ENCODE assay signal across 17 cellular contexts in genomic region chr2:197080611-197081010, GRCh38.
A peak's percentile ranks its signal among the peaks of the same experiment; 100 is the strongest.
DNase-seq lines count a peak whose midpoint lies in the region; ATAC-seq and TF ChIP-seq lines count a peak whose summit lies in the region.
"Had no signal": no experiment of that assay in that cellular context is flagged by ENCODE, and none has a peak within 500 bp of the region (broad histone marks: within the 10 kb centered on the region; RNA-seq: fewer than 3 reads in every experiment).

No MANE protein-coding gene starts in this region.

- H3K4me3 ChIP-seq in Panc1 (ENCODE audit: low read depth in 2 of 2, low read length in 2 of 2) = no peak overlapping the region
- H3K4me3 ChIP-seq: heart left ventricle had no signal

- no peaks in the 10 kb centered on the region for H3K4me1 ChIP-seq in Panc1 (ENCODE audit: control insufficient read depth, insufficient read depth, low read length)

- peaks cover 80% of the 10 kb centered on the region for H3K36me3 Mint-ChIP-seq in activated naive CD4-positive, alpha-beta T cell treated with anti-CD3 and anti-CD28 coated beads, Interleukin-2, amount 10 ng/mL, durations not matched to agents 7 days and 5 days
- H3K36me3 Mint-ChIP-seq in immature natural killer cell = peaks cover 23 to 73% (median 63%) of the 10 kb centered on the region in 3 donors

- H3K4me3 Mint-ChIP-seq in activated naive CD4-positive, alpha-beta T cell treated with anti-CD3 and anti-CD28 coated beads, Interleukin-2, amount 10 ng/mL, durations not matched to agents 7 days and 5 days = no peak overlapping the region
- H3K4me3 Mint-ChIP-seq in immature natural killer cell = no peak overlapping the region
- H3K4me3 Mint-ChIP-seq: CD4-positive, alpha-beta memory T cell had no signal

- ATAC-seq in Panc1 (peak; percentile 62), GM18519 (IDR thresholded peaks at IDR 0.05; ENCODE audit: low FRiP score, unreplicated experiment) (no peak)
- ATAC-seq: HepG2 had no signal

- CTCF ChIA-PET in activated naive CD4-positive, alpha-beta T cell treated with anti-CD3 and anti-CD28 coated beads, Interleukin-2, amount 10 ng/mL, durations not matched to agents 7 days and 5 days (lab: Charles Lee) = no interaction called here
- CTCF ChIA-PET in Panc1 (lab: Charles Lee) = no interaction called here

- H3K4me1 Mint-ChIP-seq in activated naive CD4-positive, alpha-beta T cell treated with anti-CD3 and anti-CD28 coated beads, Interleukin-2, amount 10 ng/mL, durations not matched to agents 7 days and 5 days = no peaks in the 10 kb centered on the region
- H3K4me1 Mint-ChIP-seq in immature natural killer cell = peaks cover 0 to 26% of the 10 kb centered on the region in 2 donors

- no TSS peak for BruUV-seq in Panc1 (replicated peaks; lab: Mats Ljungman, UMichigan)

- H3K36me3 ChIP-seq in Panc1 (ENCODE audit: control insufficient read depth, insufficient read depth, low read length) = no peaks in the 10 kb centered on the region

- DNase-seq in activated naive CD4-positive, alpha-beta T cell treated with anti-CD3 and anti-CD28 coated beads, Interleukin-2, amount 10 ng/mL, durations not matched to agents 7 days and 5 days = no peak
- no peak for DNase-seq in activated naive CD4-positive, alpha-beta T cell treated with anti-CD3 and anti-CD28 coated beads, Interleukin-2, amount 50 U/mL, for 16 hours
- DNase-seq in Panc1 (ENCODE audit: low read depth, low spot score) (no peak), immature natural killer cell (no peak), RKO (ENCODE audit: low spot score) (no peak), T1000 (lab: John Stamatoyannopoulos, UW) (no peak)
- DNase-seq: CD4-positive, alpha-beta memory T cell; H7; mammary epithelial cell; NCI-H1436 treated with DMSO at 0.1 percent for 48 hours; stimulated activated CD4-positive, alpha-beta T cell treated with anti-CD3 and anti-CD28 coated beads, Interleukin-12 subunit alpha, Interleukin-12 subunit beta, amount 100 ng/mL, for 4 hours; SW 1271; trophoblast cell had no signal

- intact Hi-C loops in Panc1 (cut with micrococcal nuclease; ENCODE audit: unreplicated experiment) = no loop called here

- POLR2A ChIA-PET in Panc1 (lab: Charles Lee) = no interaction called here

- H3K9me3 Mint-ChIP-seq in activated naive CD4-positive, alpha-beta T cell treated with anti-CD3 and anti-CD28 coated beads, Interleukin-2, amount 10 ng/mL, durations not matched to agents 7 days and 5 days = peaks cover 2% of the 10 kb centered on the region
- no peaks in the 10 kb centered on the region for H3K9me3 Mint-ChIP-seq in immature natural killer cell

- no peak for TF ChIP-seq CTCF in Panc1 (IDR thresholded peaks at IDR 0.05)

- no peaks in the 10 kb centered on the region for H3K27me3 ChIP-seq in Panc1 (ENCODE audit: control insufficient read depth, insufficient read depth, low read length)
- H3K27me3 ChIP-seq: heart left ventricle had no signal

- no peaks in the 10 kb centered on the region for H3K27me3 Mint-ChIP-seq in activated naive CD4-positive, alpha-beta T cell treated with anti-CD3 and anti-CD28 coated beads, Interleukin-2, amount 10 ng/mL, durations not matched to agents 7 days and 5 days
- H3K27me3 Mint-ChIP-seq in immature natural killer cell (ENCODE audit: low read depth in 3 of 3) = peaks cover 1 to 20% (median 20%) of the 10 kb centered on the region in 3 donors
- H3K27me3 Mint-ChIP-seq: CD4-positive, alpha-beta memory T cell had no signal

- no peaks in the 10 kb centered on the region for H3K9me3 ChIP-seq in Panc1 (ENCODE audit: control insufficient read depth, insufficient read depth, low read depth, low read length)
- H3K9me3 ChIP-seq: heart left ventricle had no signal

- H3K27ac Mint-ChIP-seq in activated naive CD4-positive, alpha-beta T cell treated with anti-CD3 and anti-CD28 coated beads, Interleukin-2, amount 10 ng/mL, durations not matched to agents 7 days and 5 days = peak overlapping the region; percentile 50
- peak overlapping the region; percentile 11 to 78 (median 68) for H3K27ac Mint-ChIP-seq in immature natural killer cell

- in situ Hi-C loops in Panc1 (cut with HindIII; ENCODE audit: low pct_unique_long_range_greater_than_20kb, low sequenced_read_pairs) = no loop called here

- H3K27ac ChIP-seq in Panc1 (ENCODE audit: low read length) = no peak overlapping the region
- peak overlapping the region; percentile 24 for H3K27ac ChIP-seq in temporal lobe (ENCODE audit: low read depth, low read length)
